8 cellular contexts compared by ENCODE assay signal in the genomic region with DNA sequence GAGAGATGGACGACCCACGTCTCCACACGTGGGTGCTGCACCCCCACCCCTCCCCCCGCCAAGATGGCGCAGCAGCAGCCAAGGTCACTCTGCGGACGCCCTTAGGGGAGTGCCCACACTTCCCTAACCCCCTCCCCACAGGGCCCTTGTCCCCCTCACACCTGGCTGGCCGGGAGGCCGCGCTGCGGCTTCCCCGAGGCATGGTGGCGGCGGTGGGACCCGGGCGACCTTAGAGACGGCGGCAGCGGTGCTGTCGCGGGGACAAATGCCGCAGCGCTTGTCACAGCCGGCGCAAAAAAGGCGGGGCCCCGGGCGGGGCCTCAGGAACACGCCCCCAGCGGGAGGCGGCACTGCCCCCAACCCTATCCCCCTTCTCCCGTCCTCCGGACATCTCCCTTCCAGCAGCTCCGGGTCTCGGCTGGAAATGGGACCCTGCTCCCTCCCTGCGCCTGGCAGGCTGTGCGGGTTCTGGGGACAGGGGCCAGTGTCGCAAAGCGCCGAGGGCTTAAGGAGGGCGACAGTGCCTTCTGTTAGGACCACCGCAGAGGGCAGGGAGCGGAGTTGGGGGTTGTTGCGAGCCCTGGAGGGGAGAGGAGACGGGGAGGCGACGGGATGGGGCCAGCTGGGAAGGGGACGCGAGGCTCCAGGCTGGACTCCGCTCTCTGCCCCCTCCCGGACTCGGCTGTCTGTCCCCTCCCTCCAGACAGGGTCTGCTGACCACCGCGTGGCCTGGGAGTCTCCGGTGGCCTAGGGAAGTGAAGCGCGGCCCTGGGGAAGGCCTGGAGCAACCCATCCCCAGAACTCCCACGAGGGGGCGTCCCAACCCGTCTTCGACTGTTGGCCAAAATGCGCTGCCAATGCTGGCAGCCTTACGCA.
DNase-seq lines count a peak whose midpoint lies in the region; FAIRE-seq and TF ChIP-seq lines count a peak whose summit lies in the region.

A gene (minus strand): TSS at position 300 of the 876 bp plus-strand sequence. CDS start 98 bp downstream, at position 202.

- TF ChIP-seq CTCF in choroid plexus epithelial cell (conservative IDR thresholded peaks at IDR 0.05; ENCODE audit: low read depth, low read length) = peak; percentile 80

- FAIRE-seq in urothelium cell line (lab: Jason Lieb, UNC) = no peak

- POLR2A ChIA-PET in HEK293T (lab: Yijun Ruan, JAX) = interaction anchor here (0.8 to 2.6 kb wide), 16 partner anchors 9 to 126 kb away, joined by 3 to 19 read pairs (median 4); a partner anchor contains a TSS

- DNase-seq in DMS79 (lab: John Stamatoyannopoulos, UW) = peak; percentile 30
- peak; percentile 92 for DNase-seq in HEK293T (ENCODE audit: extremely low spot score)
- DNase-seq in NCI-H446 (lab: John Stamatoyannopoulos, UW) = peak; percentile 73 to 80
- DNase-seq in activated CD4-positive, alpha-beta T cell treated with anti-CD3 and anti-CD28 coated beads for 24 hours (ENCODE audit: low read depth in 2 of 2) = peak; percentile 65 to 73
- DNase-seq in choroid plexus epithelial cell (ENCODE audit: low read depth) = peak; percentile 70
- peak; percentile 95 for DNase-seq in left kidney (ENCODE audit: low read depth, low spot score)
- peak; percentile 60 to 74 for DNase-seq in stimulated activated CD4-positive, alpha-beta T cell treated with anti-CD3 and anti-CD28 coated beads, Interleukin-1b, Interleukin-23, amount 100 ng/mL, for 4 hours (ENCODE audit: low read depth in 2 of 2)
- DNase-seq in urothelium cell line (ENCODE audit: low spot score) = no peak

- peak within 1 kb of the TSS; percentile 63 for H3K4me3 ChIP-seq in choroid plexus epithelial cell (ENCODE audit: low read depth, low read length)

- CTCF ChIA-PET in HEK293T (lab: Yijun Ruan, JAX) = interaction anchor here (0.6 to 1.2 kb wide), 8 partner anchors 8 to 85 kb away, joined by 3 to 7 read pairs (median 3); no protein-coding TSS in a partner anchor

TF ChIP-seq in HEK293T, 16 proteins besides CTCF, POLR2A, EP300 and RAD21:
- TF ChIP-seq SP1 (IDR thresholded peaks at IDR 0.05) (no peak), FOXK2 (IDR thresholded peaks at IDR 0.05) (no peak), BHLHE40 (IDR thresholded peaks at IDR 0.05; ENCODE audit: borderline replicate concordance) (no peak), LEF1 (IDR thresholded peaks at IDR 0.05; ENCODE audit: borderline replicate concordance) (peak; percentile 33; the same call in 1 of the 2 replicates), ELF4 (IDR thresholded peaks at IDR 0.05) (no peak), L3MBTL2 (conservative IDR thresholded peaks at IDR 0.05) (peak; percentile 69), HDGF (IDR thresholded peaks at IDR 0.05; ENCODE audit: borderline replicate concordance) (peak; percentile 99), NFRKB (IDR thresholded peaks at IDR 0.05) (no peak), SUZ12 (IDR thresholded peaks at IDR 0.05) (no peak), FOXM1 (IDR thresholded peaks at IDR 0.05; ENCODE audit: borderline replicate concordance) (no peak), ZNF384 (IDR thresholded peaks at IDR 0.05) (no peak), CTBP1 (IDR thresholded peaks at IDR 0.05; ENCODE audit: borderline replicate concordance) (no peak)
- TF ChIP-seq, protein P1, sequence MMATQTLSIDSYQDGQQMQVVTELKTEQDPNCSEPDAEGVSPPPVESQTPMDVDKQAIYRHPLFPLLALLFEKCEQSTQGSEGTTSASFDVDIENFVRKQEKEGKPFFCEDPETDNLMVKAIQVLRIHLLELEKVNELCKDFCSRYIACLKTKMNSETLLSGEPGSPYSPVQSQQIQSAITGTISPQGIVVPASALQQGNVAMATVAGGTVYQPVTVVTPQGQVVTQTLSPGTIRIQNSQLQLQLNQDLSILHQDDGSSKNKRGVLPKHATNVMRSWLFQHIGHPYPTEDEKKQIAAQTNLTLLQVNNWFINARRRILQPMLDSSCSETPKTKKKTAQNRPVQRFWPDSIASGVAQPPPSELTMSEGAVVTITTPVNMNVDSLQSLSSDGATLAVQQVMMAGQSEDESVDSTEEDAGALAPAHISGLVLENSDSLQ (IDR thresholded peaks at IDR 0.05) = no peak
